In the genomic region with DNA sequence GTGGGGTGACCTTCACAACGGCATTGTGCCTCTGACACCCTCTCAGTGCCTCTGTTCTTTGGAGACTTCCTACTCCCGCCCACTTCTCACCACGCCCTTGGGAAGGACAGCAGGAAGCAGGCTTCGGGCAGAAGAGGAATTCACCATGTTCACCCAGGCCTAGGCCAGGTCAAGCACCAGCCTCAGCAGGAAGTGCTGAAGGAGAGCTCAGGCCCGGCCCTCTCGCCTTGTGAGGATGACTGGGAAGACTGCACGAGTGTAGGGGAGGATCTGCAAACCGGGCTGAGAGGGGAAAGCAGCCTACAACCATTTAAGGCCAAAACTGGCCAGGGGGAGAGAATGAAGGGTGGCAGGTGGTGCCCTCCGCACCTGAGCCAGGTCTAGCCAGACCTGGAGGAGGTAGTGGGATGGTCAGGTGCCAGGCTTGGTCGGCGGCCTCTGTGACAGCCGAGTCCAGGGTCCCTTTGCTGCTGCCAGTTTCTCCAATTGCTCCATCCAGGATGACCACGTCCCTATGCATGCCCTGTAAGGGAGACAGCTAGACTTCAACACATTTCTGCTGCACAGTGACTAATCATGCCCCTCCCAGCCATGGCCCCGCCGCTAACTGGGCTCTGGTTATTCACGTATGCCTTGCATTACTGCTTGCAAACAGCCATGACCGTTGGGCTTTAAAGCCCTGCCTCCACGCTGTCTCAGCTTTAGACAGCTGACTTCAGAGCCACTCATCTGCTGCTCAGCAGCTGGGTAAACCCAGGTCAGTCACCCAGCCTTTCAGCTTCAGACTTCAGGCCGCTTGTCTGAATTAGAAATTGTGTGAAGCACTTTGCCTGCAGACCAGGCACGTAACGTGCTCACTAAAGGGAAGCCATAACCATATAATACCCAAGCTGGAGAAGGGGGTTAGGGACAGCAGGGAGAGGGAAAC, we compare ENCODE assay signal across 11 cellular contexts. TPM values are rescaled to one million over a fixed set of nuclear protein-coding genes. Genes with fewer than 3 reads are reported as not detected.
DNase-seq lines count a peak whose midpoint lies in the region; ATAC-seq and TF ChIP-seq lines count a peak whose summit lies in the region.
"Had no signal": no experiment of that assay in that cellular context is flagged by ENCODE, and none has a peak within 500 bp of the region (broad histone marks: within the 10 kb centered on the region; RNA-seq: fewer than 3 reads in every experiment).

No MANE protein-coding gene starts in this region.

- CTCF ChIA-PET in activated CD4-positive, alpha-beta T cell treated with anti-CD3 and anti-CD28 coated beads, Interleukin-2, amount 10 ng/mL, durations not matched to agents 7 days and 5 days (lab: Charles Lee), result interaction anchor here (0.5 kb wide), 1 partner anchor 307 kb away, joined by 3 read pairs; no protein-coding TSS in a partner anchor

- H3K4me3 Mint-ChIP-seq in activated CD4-positive, alpha-beta T cell treated with anti-CD3 and anti-CD28 coated beads, Interleukin-2, amount 10 ng/mL, durations not matched to agents 7 days and 5 days, result no peak overlapping the region
- no peak overlapping the region for H3K4me3 Mint-ChIP-seq in stimulated activated effector memory CD8-positive, alpha-beta T cell treated with anti-CD3 and anti-CD28 coated beads, Interleukin-12 subunit alpha, Interleukin-12 subunit beta, amount 100 ng/mL, for 72 hours
- H3K4me3 Mint-ChIP-seq: natural killer cell treated with Interleukin-12 subunit alpha and Interleukin-12 subunit beta and Interleukin-15 and Interleukin-18, amount 100 ng/mL, for 72 hours had no signal

- POLR2A ChIA-PET in activated CD4-positive, alpha-beta T cell treated with anti-CD3 and anti-CD28 coated beads, Interleukin-2, amount 10 ng/mL, durations not matched to agents 7 days and 5 days (lab: Charles Lee), result no interaction called here

- peak; percentile 92 for ATAC-seq in esophagus mucosa
- no peak for ATAC-seq in stimulated activated effector memory CD8-positive, alpha-beta T cell treated with anti-CD3 and anti-CD28 coated beads, Interleukin-12 subunit alpha, Interleukin-12 subunit beta, amount 100 ng/mL, for 72 hours
- no peak for ATAC-seq in HG02970 (IDR thresholded peaks at IDR 0.05; ENCODE audit: low FRiP score, unreplicated experiment)
- ATAC-seq: natural killer cell treated with Interleukin-12 subunit alpha and Interleukin-12 subunit beta and Interleukin-15 and Interleukin-18, amount 100 ng/mL, for 72 hours had no signal

- no peak overlapping the region for H3K27ac Mint-ChIP-seq in activated CD4-positive, alpha-beta T cell treated with anti-CD3 and anti-CD28 coated beads, Interleukin-2, amount 10 ng/mL, durations not matched to agents 7 days and 5 days
- peak overlapping the region; percentile 43 for H3K27ac Mint-ChIP-seq in stimulated activated effector memory CD8-positive, alpha-beta T cell treated with anti-CD3 and anti-CD28 coated beads, Interleukin-12 subunit alpha, Interleukin-12 subunit beta, amount 100 ng/mL, for 72 hours
- H3K27ac Mint-ChIP-seq: natural killer cell treated with Interleukin-12 subunit alpha and Interleukin-12 subunit beta and Interleukin-15 and Interleukin-18, amount 100 ng/mL, for 72 hours had no signal

- TF ChIP-seq CTCF in GM20000 (IDR thresholded peaks at IDR 0.05; ENCODE audit: extremely low read depth, missing control alignments), result no peak

- peaks cover 16% of the 10 kb centered on the region for H3K36me3 Mint-ChIP-seq in activated CD4-positive, alpha-beta T cell treated with anti-CD3 and anti-CD28 coated beads, Interleukin-2, amount 10 ng/mL, durations not matched to agents 7 days and 5 days (ENCODE audit: low read depth)
- H3K36me3 Mint-ChIP-seq in stimulated activated effector memory CD8-positive, alpha-beta T cell treated with anti-CD3 and anti-CD28 coated beads, Interleukin-12 subunit alpha, Interleukin-12 subunit beta, amount 100 ng/mL, for 72 hours, result peaks cover 55% of the 10 kb centered on the region
- H3K36me3 Mint-ChIP-seq: natural killer cell treated with Interleukin-12 subunit alpha and Interleukin-12 subunit beta and Interleukin-15 and Interleukin-18, amount 100 ng/mL, for 72 hours had no signal

- peaks cover 4% of the 10 kb centered on the region for H3K4me1 Mint-ChIP-seq in activated CD4-positive, alpha-beta T cell treated with anti-CD3 and anti-CD28 coated beads, Interleukin-2, amount 10 ng/mL, durations not matched to agents 7 days and 5 days
- H3K4me1 Mint-ChIP-seq in stimulated activated effector memory CD8-positive, alpha-beta T cell treated with anti-CD3 and anti-CD28 coated beads, Interleukin-12 subunit alpha, Interleukin-12 subunit beta, amount 100 ng/mL, for 72 hours, result peaks cover 22% of the 10 kb centered on the region

- H3K9me3 Mint-ChIP-seq in activated CD4-positive, alpha-beta T cell treated with anti-CD3 and anti-CD28 coated beads, Interleukin-2, amount 10 ng/mL, durations not matched to agents 7 days and 5 days, result no peaks in the 10 kb centered on the region
- no peaks in the 10 kb centered on the region for H3K9me3 Mint-ChIP-seq in stimulated activated effector memory CD8-positive, alpha-beta T cell treated with anti-CD3 and anti-CD28 coated beads, Interleukin-12 subunit alpha, Interleukin-12 subunit beta, amount 100 ng/mL, for 72 hours
- H3K9me3 Mint-ChIP-seq: natural killer cell treated with Interleukin-12 subunit alpha and Interleukin-12 subunit beta and Interleukin-15 and Interleukin-18, amount 100 ng/mL, for 72 hours had no signal

- H3K27me3 Mint-ChIP-seq in activated CD4-positive, alpha-beta T cell treated with anti-CD3 and anti-CD28 coated beads, Interleukin-2, amount 10 ng/mL, durations not matched to agents 7 days and 5 days, result no peaks in the 10 kb centered on the region
- H3K27me3 Mint-ChIP-seq: natural killer cell treated with Interleukin-12 subunit alpha and Interleukin-12 subunit beta and Interleukin-15 and Interleukin-18, amount 100 ng/mL, for 72 hours had no signal

- peak; percentile 20 for DNase-seq in activated CD4-positive, alpha-beta T cell treated with anti-CD3 and anti-CD28 coated beads for 48 hours
- no peak for DNase-seq in activated CD4-positive, alpha-beta T cell treated with anti-CD3 and anti-CD28 coated beads, Interleukin-2, amount 10 ng/mL, durations not matched to agents 7 days and 5 days
- peak; percentile 59 for DNase-seq in NCI-H774 (lab: John Stamatoyannopoulos, UW)
- no peak for DNase-seq in stimulated activated effector memory CD8-positive, alpha-beta T cell treated with anti-CD3 and anti-CD28 coated beads, Interleukin-12 subunit alpha, Interleukin-12 subunit beta, amount 100 ng/mL, for 72 hours (ENCODE audit: low spot score in 2 of 2)
- no peak for DNase-seq in GM20000 (ENCODE audit: low spot score)
- DNase-seq in activated CD4-positive, alpha-beta T cell treated with anti-CD3 and anti-CD28 coated beads, Interleukin-2, amount 50 U/mL, for 1 hour, result no peak
- DNase-seq: C1 segment of cervical spinal cord, T-helper 2 cell had no signal

RNA-seq across cellular contexts. Expression of gene MRTO4, which starts 8.9 kb away (rescaled TPM):
- 10 to 100 TPM; 27.2 to 32.5 TPM for total RNA-seq in activated CD4-positive, alpha-beta T cell treated with anti-CD3 and anti-CD28 coated beads, Interleukin-2, amount 10 ng/mL, durations not matched to agents 7 days and 5 days
- total RNA-seq in esophagus mucosa, result 35.5 TPM

RNA-seq across cellular contexts. Expression of gene EMC1, which starts 9.2 kb away (rescaled TPM):
- 10 to 100 TPM; 36.4 to 37.0 TPM for total RNA-seq in activated CD4-positive, alpha-beta T cell treated with anti-CD3 and anti-CD28 coated beads, Interleukin-2, amount 10 ng/mL, durations not matched to agents 7 days and 5 days
- total RNA-seq in esophagus mucosa, result 27.9 TPM

RNA-seq across cellular contexts. Expression of gene AKR7A3, which starts 28.1 kb away (rescaled TPM):
- under 1 TPM; 0.52 to 0.62 TPM for total RNA-seq in activated CD4-positive, alpha-beta T cell treated with anti-CD3 and anti-CD28 coated beads, Interleukin-2, amount 10 ng/mL, durations not matched to agents 7 days and 5 days
- total RNA-seq in esophagus mucosa, result 0.88 TPM

RNA-seq across cellular contexts. Expression of gene UBR4, which starts 50.4 kb away (rescaled TPM):
- 100 to 1,000 TPM; 116 to 125 TPM for total RNA-seq in activated CD4-positive, alpha-beta T cell treated with anti-CD3 and anti-CD28 coated beads, Interleukin-2, amount 10 ng/mL, durations not matched to agents 7 days and 5 days
- total RNA-seq in esophagus mucosa, result 87.3 TPM

RNA-seq across cellular contexts. Expression of gene AKR7A2, which starts 51.5 kb away (rescaled TPM):
- 10 to 100 TPM; 45.4 to 45.8 TPM for total RNA-seq in activated CD4-positive, alpha-beta T cell treated with anti-CD3 and anti-CD28 coated beads, Interleukin-2, amount 10 ng/mL, durations not matched to agents 7 days and 5 days
- 50.2 TPM for total RNA-seq in esophagus mucosa

Comparison
In these comparisons a context has a peak if more than half of its experiments do, and no peak if none do; other contexts are left out.
1. DNase-seq: peak in activated CD4-positive, alpha-beta T cell treated with anti-CD3 and anti-CD28 coated beads for 48 hours (single experiment) and NCI-H774 (single experiment); none in activated CD4-positive, alpha-beta T cell treated with anti-CD3 and anti-CD28 coated beads, Interleukin-2, amount 10 ng/mL, durations not matched to agents 7 days and 5 days (single experiment), stimulated activated effector memory CD8-positive, alpha-beta T cell treated with anti-CD3 and anti-CD28 coated beads, Interleukin-12 subunit alpha, Interleukin-12 subunit beta, amount 100 ng/mL, for 72 hours (0 of 2), GM20000 (single experiment) and activated CD4-positive, alpha-beta T cell treated with anti-CD3 and anti-CD28 coated beads, Interleukin-2, amount 50 U/mL, for 1 hour (single experiment).